ENCODE assay signal across 8 cellular contexts in genomic region chr1:155688318-155689121, GRCh38. TPM values are rescaled to one million over a fixed set of nuclear protein-coding genes. Genes with fewer than 3 reads are reported as not detected.
A peak's percentile ranks its signal among the peaks of the same experiment; 100 is the strongest.
DNase-seq lines count a peak whose midpoint lies in the region; ATAC-seq, FAIRE-seq and TF ChIP-seq lines count a peak whose summit lies in the region.

DAP3 (plus strand) TSS chr1:155689091; CDS start chr1:155709780, 20,689 bp downstream.
YY1AP1 (minus strand) TSS chr1:155688774; CDS start chr1:155680436, 8,338 bp downstream.

- H3K36me3 ChIP-seq in bronchial epithelial cell (ENCODE audit: control insufficient read depth, insufficient read depth, low read length) (peaks cover 8% of the 10 kb centered on the region), smooth muscle cell (ENCODE audit: low read depth) (no peaks in the 10 kb centered on the region)

- under 1% methylated on average over 57 of the region's 85 CpGs for WGBS in smooth muscle cell (ENCODE audit: low lambda C conversion rate)

- H3K27me3 Mint-ChIP-seq in activated B cell treated with CpG ODN at 0.5 μM for 24 hours, result no peaks in the 10 kb centered on the region
- peaks cover 0 to 20% (median 5%) of the 10 kb centered on the region in 3 donors for H3K27me3 Mint-ChIP-seq in immature natural killer cell (ENCODE audit: low read depth in 3 of 3)

- TF ChIP-seq CTCF in activated B cell treated with CpG ODN at 0.5 μM for 24 hours (IDR thresholded peaks at IDR 0.05) (no peak), bronchial epithelial cell (IDR thresholded peaks at IDR 0.05; ENCODE audit: insufficient read depth, low read length, severe bottlenecking) (no peak), smooth muscle cell (IDR thresholded peaks at IDR 0.05; ENCODE audit: borderline replicate concordance, insufficient read depth, poor library complexity, severe bottlenecking) (no peak)

- H3K27ac ChIP-seq in smooth muscle cell (ENCODE audit: low read depth), result peak within 1 kb of the TSS; percentile 100

- no peaks in the 10 kb centered on the region for H3K9me3 ChIP-seq in smooth muscle cell (replicated peaks; ENCODE audit: low read depth)

- H3K9me3 Mint-ChIP-seq in activated B cell treated with CpG ODN at 0.5 μM for 24 hours (no peaks in the 10 kb centered on the region), immature natural killer cell (peaks cover 0 to 6% (median 0%) of the 10 kb centered on the region in 6 donors)

- peak within 1 kb of the TSS; percentile 94 for H3K27ac Mint-ChIP-seq in activated B cell treated with CpG ODN at 0.5 μM for 24 hours
- H3K27ac Mint-ChIP-seq in immature natural killer cell, result peak within 1 kb of the TSS; percentile 91 to 98 (median 96)

- intact Hi-C loops in activated B cell treated with CpG ODN at 0.5 μM for 24 hours (cut with micrococcal nuclease), result loop anchor here (1.0 to 2.0 kb wide), 2 partner anchors 56 to 169 kb away; partner anchors contain the start of gene GON4L

- peak within 1 kb of the TSS; percentile 100 for H2AFZ ChIP-seq in smooth muscle cell (ENCODE audit: low read depth)

- H3K4me3 Mint-ChIP-seq in activated B cell treated with CpG ODN at 0.5 μM for 24 hours (peak within 1 kb of the TSS; percentile 98), immature natural killer cell (peak within 1 kb of the TSS; percentile 95 to 98 (median 97))

- H3K79me2 ChIP-seq in smooth muscle cell (ENCODE audit: low read depth), result peaks cover 86% of the 10 kb centered on the region

- peak within 1 kb of the TSS; percentile 79 for H3K4me2 ChIP-seq in smooth muscle cell

- in situ Hi-C loops in GM18951 (cut with MboI; ENCODE audit: low sequenced_read_pairs, unreplicated experiment), result no loop called here

- H3K4me1 ChIP-seq in smooth muscle cell (ENCODE audit: low read depth), result peaks cover 17% of the 10 kb centered on the region

- peaks cover 34% of the 10 kb centered on the region for H4K20me1 ChIP-seq in smooth muscle cell (ENCODE audit: low read depth)

- no peaks in the 10 kb centered on the region for H3F3A ChIP-seq in smooth muscle cell (ENCODE audit: low read depth)

- peaks cover 43% of the 10 kb centered on the region for H3K36me3 Mint-ChIP-seq in activated B cell treated with CpG ODN at 0.5 μM for 24 hours (ENCODE audit: low read depth)
- H3K36me3 Mint-ChIP-seq in immature natural killer cell, result peaks cover 11 to 24% (median 19%) of the 10 kb centered on the region in 3 donors

- peak within 1 kb of the TSS; percentile 100 for H3K4me3 ChIP-seq in bronchial epithelial cell (ENCODE audit: low read depth, low read length)
- H3K4me3 ChIP-seq in smooth muscle cell, result peak within 1 kb of the TSS; percentile 100

- ATAC-seq in HG03175 (IDR thresholded peaks at IDR 0.05; ENCODE audit: unreplicated experiment) (peak; percentile 77), activated B cell treated with CpG ODN at 0.5 μM for 24 hours (ENCODE audit: low read depth) (peak; percentile 85)

- POLR2A ChIA-PET in activated B cell treated with CpG ODN at 0.5 μM for 24 hours (lab: Charles Lee), result interaction anchor here (0.5 to 1.0 kb wide), 3 partner anchors 279 to 1742 kb away, joined by 3 read pairs; partner anchors contain the start of genes CLK2 and DENND4B

- DNase-seq in AG08396 (ENCODE audit: low spot score) (peak; percentile 98), NCI-H345 treated with DMSO at 0.1 percent for 48 hours (lab: John Stamatoyannopoulos, UW; ENCODE audit: unreplicated experiment) (peak; percentile 97), activated B cell treated with CpG ODN at 0.5 μM for 24 hours (peak; percentile 92), bronchial epithelial cell (ENCODE audit: low read depth) (peak; percentile 68), immature natural killer cell (peak; percentile 93 to 94 (median 93)), smooth muscle cell (lab: John Stamatoyannopoulos, UW; ENCODE audit: unreplicated experiment) (peak; percentile 95)

- no peaks in the 10 kb centered on the region for H3K27me3 ChIP-seq in bronchial epithelial cell (ENCODE audit: control insufficient read depth, insufficient read depth, low read length)
- H3K27me3 ChIP-seq in smooth muscle cell (ENCODE audit: low read depth), result no peaks in the 10 kb centered on the region

- no peak for FAIRE-seq in bronchial epithelial cell (lab: Jason Lieb, UNC)

- peak within 1 kb of the TSS; percentile 100 for H3K9ac ChIP-seq in smooth muscle cell (ENCODE audit: low read depth)

- peak; percentile 77 for TF ChIP-seq POLR2A in GM18951 (IDR thresholded peaks at IDR 0.05; ENCODE audit: extremely low read depth, insufficient read depth, insufficient read length)

- H3K4me1 Mint-ChIP-seq in activated B cell treated with CpG ODN at 0.5 μM for 24 hours (peaks cover 60% of the 10 kb centered on the region), immature natural killer cell (peaks cover 67 to 82% of the 10 kb centered on the region in 2 donors)

- CTCF ChIA-PET in activated B cell treated with CpG ODN at 0.5 μM for 24 hours (lab: Charles Lee), result no interaction called here

RNA-seq across cellular contexts. Expression of gene DAP3, which starts in this region (rescaled TPM):
- 138 and 144 TPM in 2 replicates for total RNA-seq in activated B cell treated with CpG ODN at 0.5 μM for 24 hours
- total RNA-seq in bronchial epithelial cell, result 53.6 and 71.1 TPM in 2 replicates
- polyA plus RNA-seq in immature natural killer cell, result 10 to 100 TPM; 75.5 to 88.1 (median 85.1) TPM
- total RNA-seq in smooth muscle cell, result 60.2 and 86.3 TPM in 2 replicates
- 61.2 and 64.5 TPM in 2 replicates for polyA plus RNA-seq in smooth muscle cell

RNA-seq across cellular contexts. Expression of gene YY1AP1, which starts in this region (rescaled TPM):
- total RNA-seq in activated B cell treated with CpG ODN at 0.5 μM for 24 hours (89.6 and 101 TPM in 2 replicates), bronchial epithelial cell (24.0 and 36.6 TPM in 2 replicates), smooth muscle cell (33.9 and 36.5 TPM in 2 replicates)
- polyA plus RNA-seq in immature natural killer cell (10 to 100 TPM; 21.3 to 59.2 (median 23.1) TPM), smooth muscle cell (27.8 and 29.7 TPM in 2 replicates)

Comparison
In these comparisons a context has a peak if more than half of its experiments do, and no peak if none do; other contexts are left out.
1. Peak in every context shown above with its lines: DNase-seq, ATAC-seq, H3K4me3 ChIP-seq and H3K27ac ChIP-seq.